8 cellular contexts compared by ENCODE assay signal in genomic region chr17:81487487-81488275, GRCh38. TPM values are rescaled to one million over a fixed set of nuclear protein-coding genes. Genes with fewer than 3 reads are reported as not detected.
DNase-seq lines count a peak whose midpoint lies in the region; ATAC-seq and TF ChIP-seq lines count a peak whose summit lies in the region.

No MANE protein-coding gene starts in this region.

- no peaks in the 10 kb centered on the region for H3K36me3 ChIP-seq in BLaER1 treated with 17β-estradiol and CSF1 and Interleukin-3, amounts not matched to agents 10 nM and 100 nM

- H3K9ac ChIP-seq in BLaER1 treated with 17β-estradiol and CSF1 and Interleukin-3, amounts not matched to agents 10 nM and 100 nM = peak overlapping the region; percentile 93 to 98 (median 96)

- intact Hi-C loops in activated CD4-positive, alpha-beta T cell treated with anti-CD3 and anti-CD28 coated beads for 36 hours (cut with DNase I, micrococcal nuclease) = loop anchor here (1.0 to 5.0 kb wide), 5 partner anchors 25 to 495 kb away; partner anchors contain the start of genes FAAP100 (in 2 of the 2), ACTG1 (in 1 of the 2), BAHCC1 (in 1 of the 2) and CHMP6 (in 1 of the 2)

- peak overlapping the region; percentile 87 to 100 (median 98) for H3K27ac ChIP-seq in BLaER1 treated with 17β-estradiol and CSF1 and Interleukin-3, amounts not matched to agents 10 nM and 100 nM

- H3K27me3 Mint-ChIP-seq in activated CD4-positive, alpha-beta T cell treated with anti-CD3 and anti-CD28 coated beads for 36 hours = peaks cover 6% of the 10 kb centered on the region

- H4K20me1 ChIP-seq in BLaER1 treated with 17β-estradiol and CSF1 and Interleukin-3, amounts not matched to agents 10 nM and 100 nM = no peaks in the 10 kb centered on the region

- ATAC-seq in GM21723 (IDR thresholded peaks at IDR 0.05; ENCODE audit: unreplicated experiment) = peak; percentile 46
- ATAC-seq in activated CD4-positive, alpha-beta T cell treated with anti-CD3 and anti-CD28 coated beads for 36 hours = peak; percentile 88
- ATAC-seq in left lobe of liver = peak; percentile 79
- no peak for ATAC-seq in GM18861 (IDR thresholded peaks at IDR 0.05; ENCODE audit: unreplicated experiment)

- peaks cover 9% of the 10 kb centered on the region for H3K4me1 Mint-ChIP-seq in activated CD4-positive, alpha-beta T cell treated with anti-CD3 and anti-CD28 coated beads for 36 hours

- CTCF ChIA-PET in activated CD4-positive, alpha-beta T cell treated with anti-CD3 and anti-CD28 coated beads for 36 hours (lab: Charles Lee) = no interaction called here

- peaks cover 0 to 22% (median 0%) of the 10 kb centered on the region in 11 experiments; a peak in 7 of 22 replicates for H3K27me3 ChIP-seq in BLaER1 treated with 17β-estradiol and CSF1 and Interleukin-3, amounts not matched to agents 10 nM and 100 nM

- H3K27ac Mint-ChIP-seq in activated CD4-positive, alpha-beta T cell treated with anti-CD3 and anti-CD28 coated beads for 36 hours = no peak overlapping the region

- DNase-seq in NCI-H2107 (lab: John Stamatoyannopoulos, UW) = peak; percentile 68
- DNase-seq in activated CD4-positive, alpha-beta T cell treated with anti-CD3 and anti-CD28 coated beads for 36 hours = peak; percentile 90
- DNase-seq in choroid plexus epithelial cell (ENCODE audit: low read depth) = peak; percentile 62
- DNase-seq in left lobe of liver (ENCODE audit: low spot score) = peak; percentile 77
- DNase-seq in stimulated activated CD4-positive, alpha-beta T cell treated with anti-CD3 and anti-CD28 coated beads, Interleukin-2, amount 100 ng/mL, for 24 hours = peak; percentile 81 to 87

- no peak for TF ChIP-seq CTCF in choroid plexus epithelial cell (conservative IDR thresholded peaks at IDR 0.05; ENCODE audit: low read depth, low read length)

- H3K9me3 Mint-ChIP-seq in activated CD4-positive, alpha-beta T cell treated with anti-CD3 and anti-CD28 coated beads for 36 hours (ENCODE audit: low read depth) = no peaks in the 10 kb centered on the region

- H3K4me3 Mint-ChIP-seq in activated CD4-positive, alpha-beta T cell treated with anti-CD3 and anti-CD28 coated beads for 36 hours = peak overlapping the region; percentile 59

- POLR2A ChIA-PET in activated CD4-positive, alpha-beta T cell treated with anti-CD3 and anti-CD28 coated beads for 36 hours (lab: Charles Lee) = interaction anchor here (0.6 kb wide), 1 partner anchor 251 kb away, joined by 3 read pairs; no protein-coding TSS in a partner anchor

- H3K9me3 ChIP-seq in BLaER1 treated with 17β-estradiol and CSF1 and Interleukin-3, amounts not matched to agents 10 nM and 100 nM (replicated peaks in 1 of 11) = no peaks in the 10 kb centered on the region

- peaks cover 77 to 94% (median 92%) of the 10 kb centered on the region in 10 experiments for H3K4me1 ChIP-seq in BLaER1 treated with 17β-estradiol and CSF1 and Interleukin-3, amounts not matched to agents 10 nM and 100 nM

- no peaks in the 10 kb centered on the region for H3K36me3 Mint-ChIP-seq in activated CD4-positive, alpha-beta T cell treated with anti-CD3 and anti-CD28 coated beads for 36 hours (ENCODE audit: low read depth)

- peak overlapping the region; percentile 63 to 79 (median 68) for H3K4me3 ChIP-seq in BLaER1 treated with 17β-estradiol and CSF1 and Interleukin-3, amounts not matched to agents 10 nM and 100 nM
- H3K4me3 ChIP-seq in choroid plexus epithelial cell (ENCODE audit: low read depth, low read length) = peak overlapping the region; percentile 65

- H3K4me2 ChIP-seq in BLaER1 treated with 17β-estradiol and CSF1 and Interleukin-3, amounts not matched to agents 10 nM and 100 nM = peak overlapping the region; percentile 89 to 100 (median 98)

RNA-seq across cellular contexts. Expression of gene ACTG1, which starts 24.9 kb away (rescaled TPM):
- 1,000 to 10,000 TPM; 4,119 to 5,987 TPM for total RNA-seq in activated CD4-positive, alpha-beta T cell treated with anti-CD3 and anti-CD28 coated beads for 36 hours
- 264 TPM for total RNA-seq in left lobe of liver

RNA-seq across cellular contexts. Expression of gene FSCN2, which starts 40.5 kb away (rescaled TPM):
- under 1 TPM; 0.23 to 0.58 TPM for total RNA-seq in activated CD4-positive, alpha-beta T cell treated with anti-CD3 and anti-CD28 coated beads for 36 hours
- total RNA-seq in left lobe of liver = 0.18 TPM

Comparison
In these comparisons a context has a peak if more than half of its experiments do, and no peak if none do; other contexts are left out.
1. RNA of gene ACTG1, which starts 24.9 kb away (total RNA-seq): 4,119 to 5,987 TPM in activated CD4-positive, alpha-beta T cell treated with anti-CD3 and anti-CD28 coated beads for 36 hours; 264 TPM in left lobe of liver (single experiment); every median in the first group is over 10 times any median in the second.
2. Peak in every context shown above with its lines, with median percentiles within 50 percentile points of each other: DNase-seq.